In genomic region chr1:228165372-228166169, GRCh38 we compare ENCODE assay signal across 1 cellular context.
A peak's percentile ranks its signal among the peaks of the same experiment; 100 is the strongest.
TF ChIP-seq lines count a peak whose summit lies in the region.

TSS of gene IBA57 (plus strand) at chr1:228165804. CDS start at chr1:228165817, 13 bp downstream.

TF ChIP-seq in HepG2, 621 proteins besides CTCF, POLR2A, EP300 and RAD21 (continued from another document):
- TF ChIP-seq HINFP (CRISPR knock-in tag; IDR thresholded peaks at IDR 0.05; ENCODE audit: low read depth) (no peak), ZBTB7B (CRISPR knock-in tag; IDR thresholded peaks at IDR 0.05) (no peak), REPIN1 (CRISPR knock-in tag; IDR thresholded peaks at IDR 0.05; ENCODE audit: borderline replicate concordance, low read depth) (peak; percentile 46; the same call in 1 of the 2 replicates), ZNF720 (CRISPR knock-in tag; IDR thresholded peaks at IDR 0.05) (no peak), ZNF746 (CRISPR knock-in tag; IDR thresholded peaks at IDR 0.05) (no peak), SP1 (IDR thresholded peaks at IDR 0.05) (0 out of 2 replicates have a peak, but pooled peaks have one; percentile 30), SP1 (CRISPR knock-in tag; IDR thresholded peaks at IDR 0.05) (peak; percentile 92), DBP (CRISPR knock-in tag; IDR thresholded peaks at IDR 0.05; ENCODE audit: not compliant biosample characterization) (no peak), TCF7 (IDR thresholded peaks at IDR 0.05; ENCODE audit: low read depth) (no peak), SOX5 (CRISPR knock-in tag; IDR thresholded peaks at IDR 0.05; ENCODE audit: borderline replicate concordance) (peak; percentile 45; the same call in 1 of the 2 replicates), ZNF460 (CRISPR knock-in tag; IDR thresholded peaks at IDR 0.05; ENCODE audit: borderline replicate concordance) (no peak), ATF7 (IDR thresholded peaks at IDR 0.05) (peak; percentile 100), ATF7 (CRISPR knock-in tag; IDR thresholded peaks at IDR 0.05) (peak; percentile 99), LBX2 (CRISPR knock-in tag; IDR thresholded peaks at IDR 0.05; ENCODE audit: borderline replicate concordance) (no peak), SKIL (CRISPR knock-in tag; IDR thresholded peaks at IDR 0.05; ENCODE audit: borderline replicate concordance) (no peak), ZNF282 (IDR thresholded peaks at IDR 0.05; ENCODE audit: partially characterized antibody) (no peak), NKX3-1 (CRISPR knock-in tag; IDR thresholded peaks at IDR 0.05) (no peak), ZBTB44 (CRISPR knock-in tag; IDR thresholded peaks at IDR 0.05) (no peak), ZNF503 (CRISPR knock-in tag; IDR thresholded peaks at IDR 0.05) (no peak), ATF3 (CRISPR knock-in tag; IDR thresholded peaks at IDR 0.05) (0 out of 2 replicates have a peak, but pooled peaks have one; percentile 12), PLRG1 (conservative IDR thresholded peaks at IDR 0.05) (no peak), ZMAT5 (CRISPR knock-in tag; IDR thresholded peaks at IDR 0.05; ENCODE audit: borderline replicate concordance, low read depth) (no peak), MLX (CRISPR knock-in tag; IDR thresholded peaks at IDR 0.05) (peak; percentile 63; the same call in 1 of the 2 replicates), STAT6 (CRISPR knock-in tag; IDR thresholded peaks at IDR 0.05; ENCODE audit: borderline replicate concordance) (no peak), MEIS2 (CRISPR knock-in tag; IDR thresholded peaks at IDR 0.05) (peak; percentile 67), ZNF468 (CRISPR knock-in tag; IDR thresholded peaks at IDR 0.05) (no peak), ZNF704 (CRISPR knock-in tag; IDR thresholded peaks at IDR 0.05; ENCODE audit: borderline replicate concordance) (no peak), ATM (IDR thresholded peaks at IDR 0.05; ENCODE audit: borderline replicate concordance) (no peak), RXRB (CRISPR knock-in tag; IDR thresholded peaks at IDR 0.05; ENCODE audit: borderline replicate concordance) (no peak)
